Comparison of ENCODE assay signal across 14 cellular contexts in genomic region chr6:26189905-26190304, GRCh38.
DNase-seq lines count a peak whose midpoint lies in the region; ATAC-seq and TF ChIP-seq lines count a peak whose summit lies in the region.
"Had no signal": no experiment of that assay in that cellular context is flagged by ENCODE, and none has a peak within 500 bp of the region (broad histone marks: within the 10 kb centered on the region; RNA-seq: fewer than 3 reads in every experiment).

No MANE protein-coding gene starts in this region.

- peaks cover 2% of the 10 kb centered on the region for H3K27me3 Mint-ChIP-seq in activated CD8-positive, alpha-beta T cell treated with anti-CD3 and anti-CD28 coated beads for 36 hours
- no peaks in the 10 kb centered on the region for H3K27me3 Mint-ChIP-seq in natural killer cell (ENCODE audit: low read depth in 2 of 2)

- RAD21 ChIA-PET in HCT116 (lab: Charles Lee; ENCODE audit: low non-redundant PET in 1 of 2, low total read pairs in 2 of 2, uncharacterized antibody in 2 of 2, unreplicated experiment in 2 of 2): no interaction called here

- TF ChIP-seq CTCF in HCT116 (IDR thresholded peaks at IDR 0.05 in 2 of 3, conservative IDR thresholded peaks at IDR 0.05 in 1 of 3; ENCODE audit: borderline replicate concordance in 1 of 3, insufficient read depth in 1 of 3, low read depth in 2 of 3, low read length in 2 of 3): no peak
- TF ChIP-seq CTCF in activated CD8-positive, alpha-beta T cell treated with anti-CD3 and anti-CD28 coated beads for 36 hours (IDR thresholded peaks at IDR 0.05): no peak
- no peak for TF ChIP-seq CTCF in natural killer cell (IDR thresholded peaks at IDR 0.05)

- peak overlapping the region; percentile 66; the same call in 1 of the 2 replicates for H3K27ac ChIP-seq in BLaER1
- H3K27ac ChIP-seq in HCT116 (ENCODE audit: low read depth, low read length): peak overlapping the region; percentile 94

- H3K9me2 ChIP-seq in HCT116 (ENCODE audit: insufficient read depth): no peaks in the 10 kb centered on the region

- POLR2A ChIA-PET in HCT116 (lab: Charles Lee): interaction anchor here (1.6 to 4.4 kb wide), 7 partner anchors 9 to 943 kb away, joined by 3 to 118 read pairs (median 32); a partner anchor contains a TSS
- POLR2A ChIA-PET in activated CD8-positive, alpha-beta T cell treated with anti-CD3 and anti-CD28 coated beads for 36 hours (lab: Charles Lee): interaction anchor here (1.8 to 20.3 kb wide), 10 partner anchors 7 to 162 kb away, joined by 6 to 883 read pairs (median 66); a partner anchor contains a TSS

- H3K36me3 Mint-ChIP-seq in activated CD8-positive, alpha-beta T cell treated with anti-CD3 and anti-CD28 coated beads for 36 hours (ENCODE audit: low read depth): peaks cover 2% of the 10 kb centered on the region
- H3K36me3 Mint-ChIP-seq in natural killer cell: no peaks in the 10 kb centered on the region

- peak overlapping the region; percentile 94 for H3K27ac Mint-ChIP-seq in activated CD8-positive, alpha-beta T cell treated with anti-CD3 and anti-CD28 coated beads for 36 hours
- peak overlapping the region; percentile 93 to 94 for H3K27ac Mint-ChIP-seq in natural killer cell

- no peak for TF ChIP-seq POLR2A in HCT116 (IDR thresholded peaks at IDR 0.05; ENCODE audit: borderline replicate concordance, extremely low read depth, insufficient read depth, insufficient read length)

- no peak for TF ChIP-seq RAD21 in HCT116 (IDR thresholded peaks at IDR 0.05; ENCODE audit: low read depth)

- no peak overlapping the region for H3K4me3 ChIP-seq in BLaER1
- peak overlapping the region in 1 of 2 experiments; percentile 80; a peak in 1 of 4 replicates for H3K4me3 ChIP-seq in HCT116 (replicated peaks in 1 of 2; ENCODE audit: low read depth in 1 of 2, low read length in 2 of 2)

- H3K4me2 ChIP-seq in BLaER1 (peak overlapping the region; percentile 86), HCT116 (ENCODE audit: low read length) (peak overlapping the region; percentile 96)

- no peaks in the 10 kb centered on the region for H3K79me2 ChIP-seq in HCT116 (ENCODE audit: insufficient read depth, low read length)

- no peak overlapping the region for H3K4me3 Mint-ChIP-seq in activated CD8-positive, alpha-beta T cell treated with anti-CD3 and anti-CD28 coated beads for 36 hours
- H3K4me3 Mint-ChIP-seq in natural killer cell: peak overlapping the region; percentile 89

- H4K20me1 ChIP-seq in BLaER1 (no peaks in the 10 kb centered on the region; the same call in 1 of the 2 replicates), HCT116 (ENCODE audit: insufficient read depth) (no peaks in the 10 kb centered on the region)

- peaks cover 23% of the 10 kb centered on the region for H3K27me3 ChIP-seq in BLaER1
- H3K27me3 ChIP-seq in HCT116 (ENCODE audit: insufficient read depth, low read length): no peaks in the 10 kb centered on the region

- H3K4me1 ChIP-seq in BLaER1 (peaks cover 41% of the 10 kb centered on the region), HCT116 (ENCODE audit: control insufficient read depth in 1 of 2, insufficient read depth in 2 of 2, low read length in 2 of 2) (peaks cover 15 to 30% of the 10 kb centered on the region in 2 experiments)

- no peaks in the 10 kb centered on the region for H3K9me3 ChIP-seq in BLaER1
- H3K9me3 ChIP-seq in HCT116 (ENCODE audit: control insufficient read depth in 1 of 2, insufficient read depth in 1 of 2, low read depth in 1 of 2, low read length in 2 of 2): no peaks in the 10 kb centered on the region

- H3K4me1 Mint-ChIP-seq in activated CD8-positive, alpha-beta T cell treated with anti-CD3 and anti-CD28 coated beads for 36 hours (ENCODE audit: low read depth): peaks cover 38% of the 10 kb centered on the region
- peaks cover 22 to 26% of the 10 kb centered on the region in 2 donors for H3K4me1 Mint-ChIP-seq in natural killer cell

- CTCF ChIA-PET in HCT116 (lab: Charles Lee): no interaction called here
- CTCF ChIA-PET in activated CD8-positive, alpha-beta T cell treated with anti-CD3 and anti-CD28 coated beads for 36 hours (lab: Charles Lee): interaction anchor here (1.5 kb wide), 1 partner anchor 10 kb away, joined by 3 read pairs; a partner anchor contains a TSS

- BruUV-seq in HCT116 (replicated peaks; lab: Mats Ljungman, UMichigan): no TSS peak

- H3K9ac ChIP-seq in BLaER1 (no peak overlapping the region; the same call in 1 of the 2 replicates), HCT116 (ENCODE audit: low read length) (peak overlapping the region; percentile 85; the same call in 1 of the 2 replicates)

- H3K9me3 Mint-ChIP-seq in activated CD8-positive, alpha-beta T cell treated with anti-CD3 and anti-CD28 coated beads for 36 hours: peaks cover 2% of the 10 kb centered on the region
- no peaks in the 10 kb centered on the region for H3K9me3 Mint-ChIP-seq in natural killer cell

- H3K36me3 ChIP-seq in BLaER1 (no peaks in the 10 kb centered on the region), HCT116 (ENCODE audit: control insufficient read depth in 1 of 2, insufficient read depth in 2 of 2, low read length in 2 of 2) (no peaks in the 10 kb centered on the region)

- ATAC-seq in HCT116 (no peak), natural killer cell (no peak), HG03442 (IDR thresholded peaks at IDR 0.05; ENCODE audit: unreplicated experiment) (no peak)
- no peak for ATAC-seq in activated CD8-positive, alpha-beta T cell treated with anti-CD3 and anti-CD28 coated beads for 36 hours

- intact Hi-C loops in HCT116 (cut with micrococcal nuclease) (loop anchor here (1.0 to 2.0 kb wide), 3 partner anchors 9 to 32 kb away; a partner anchor contains a TSS), natural killer cell (cut with micrococcal nuclease) (loop anchor here (1.0 to 10.0 kb wide), 6 partner anchors 7 to 165 kb away; a partner anchor contains a TSS)
- intact Hi-C loops in activated CD8-positive, alpha-beta T cell treated with anti-CD3 and anti-CD28 coated beads for 36 hours (cut with micrococcal nuclease): loop anchor here (10.0 kb wide), 1 partner anchor 65 kb away; a partner anchor contains a TSS

- H2AFZ ChIP-seq in HCT116 (ENCODE audit: low read depth, low read length, poor library complexity, severe bottlenecking): no peak overlapping the region

- DNase-seq in HCT116 (ENCODE audit: low read depth, low spot score) (no peak), natural killer cell (no peak), DMS 273 treated with DMSO at 0.1 percent for 48 hours (lab: John Stamatoyannopoulos, UW) (no peak), hypothalamus (lab: John Stamatoyannopoulos, UW) (no peak), D341Med (ENCODE audit: low spot score) (no peak)
- DNase-seq in activated CD8-positive, alpha-beta T cell treated with anti-CD3 and anti-CD28 coated beads for 36 hours: no peak
- DNase-seq: activated T-cell treated with anti-CD3 and anti-CD28 coated beads, Interleukin-2, amount 50 U/mL, for 48 hours; central memory CD4-positive, alpha-beta T cell; erythroblast; NCI-H1048; NCI-H510A treated with DMSO at 0.1 percent for 48 hours; RPMI8226 had no signal

TF ChIP-seq in HCT116, 20 proteins besides CTCF, POLR2A, EP300 and RAD21:
- no peak for TF ChIP-seq TCF7L2 (IDR thresholded peaks at IDR 0.05; ENCODE audit: borderline replicate concordance, extremely low read depth, insufficient read depth, insufficient read length)
- no peak for TF ChIP-seq REST (IDR thresholded peaks at IDR 0.05; ENCODE audit: low read depth)
- no peak for TF ChIP-seq CBX3 (IDR thresholded peaks at IDR 0.05; ENCODE audit: low read depth)
- TF ChIP-seq CEBPB (IDR thresholded peaks at IDR 0.05; ENCODE audit: low read depth): no peak
- no peak for TF ChIP-seq JUND (IDR thresholded peaks at IDR 0.05)
- no peak for TF ChIP-seq POLR2AphosphoS5 (IDR thresholded peaks at IDR 0.05; ENCODE audit: low read depth, low read length)
- TF ChIP-seq SP1 (IDR thresholded peaks at IDR 0.05; ENCODE audit: low read depth): no peak
- no peak for TF ChIP-seq SIN3A (IDR thresholded peaks at IDR 0.05; ENCODE audit: low read depth)
- TF ChIP-seq ELF1 (IDR thresholded peaks at IDR 0.05; ENCODE audit: borderline replicate concordance, low read depth): no peak
- no peak for TF ChIP-seq ZFX (IDR thresholded peaks at IDR 0.05)
- TF ChIP-seq MAX (IDR thresholded peaks at IDR 0.05): no peak
- TF ChIP-seq SRF (IDR thresholded peaks at IDR 0.05; ENCODE audit: low read depth): no peak
- TF ChIP-seq EGR1 (IDR thresholded peaks at IDR 0.05; ENCODE audit: low read depth): no peak
TF ChIP-seq in HCT116: peak in this region for 0.
